In genomic region chr9:38392235-38393127, GRCh38 we compare ENCODE assay signal across 8 cellular contexts. TPM values are rescaled to one million over a fixed set of nuclear protein-coding genes. Genes with fewer than 3 reads are reported as not detected.
DNase-seq lines count a peak whose midpoint lies in the region; ATAC-seq, FAIRE-seq and TF ChIP-seq lines count a peak whose summit lies in the region.

TSS of gene ALDH1B1 (plus strand) at chr9:38392702. CDS start at chr9:38395749, 3,047 bp downstream.

- in situ Hi-C loops in Panc1 (cut with HindIII; ENCODE audit: low pct_unique_long_range_greater_than_20kb, low sequenced_read_pairs) = no loop called here

- POLR2A ChIA-PET in Panc1 (lab: Charles Lee) = no interaction called here

- peak within 1 kb of the TSS; percentile 80 to 82 for H3K4me3 ChIP-seq in Panc1 (ENCODE audit: low read depth in 2 of 2, low read length in 2 of 2)

- no peak for FAIRE-seq in HTR-8/SVneo (lab: Jason Lieb, UNC)

- H3K36me3 Mint-ChIP-seq in activated T-cell treated with anti-CD3 and anti-CD28 coated beads, Interleukin-2, amount 50 U/mL, for 72 hours (ENCODE audit: insufficient read depth in 2 of 2) = peaks cover 8 to 10% of the 10 kb centered on the region in 2 donors
- no peaks in the 10 kb centered on the region for H3K36me3 Mint-ChIP-seq in natural killer cell

- ATAC-seq in GM21381 (IDR thresholded peaks at IDR 0.05; ENCODE audit: unreplicated experiment) (peak; percentile 99), Panc1 (peak; percentile 100), natural killer cell (peak; percentile 96 to 98 (median 97))
- ATAC-seq in activated T-cell treated with anti-CD3 and anti-CD28 coated beads, Interleukin-2, amount 50 U/mL, for 72 hours (replicated peaks in 1 of 2) = peak; percentile 99
- ATAC-seq in stimulated activated naive CD8-positive, alpha-beta T cell treated with anti-CD3 and anti-CD28 coated beads, Interleukin-15, Interleukin-2, amounts not matched to agents 100 U/mL and 50 U/mL, for 24 hours = peak; percentile 98

- H3K4me1 ChIP-seq in Panc1 (ENCODE audit: control insufficient read depth, insufficient read depth, low read length) = no peaks in the 10 kb centered on the region; the same call in 1 of the 2 replicates

- H3K4me3 Mint-ChIP-seq in activated T-cell treated with anti-CD3 and anti-CD28 coated beads, Interleukin-2, amount 50 U/mL, for 72 hours = peak within 1 kb of the TSS; percentile 92 to 97
- peak within 1 kb of the TSS; percentile 96 for H3K4me3 Mint-ChIP-seq in natural killer cell

- BruUV-seq in Panc1 (replicated peaks; lab: Mats Ljungman, UMichigan) = no TSS peak

- intact Hi-C loops in Panc1 (cut with micrococcal nuclease; ENCODE audit: unreplicated experiment) (loop anchor here (10.0 kb wide), 1 partner anchor 498 kb away; no protein-coding TSS in a partner anchor), natural killer cell (cut with micrococcal nuclease) (no loop called here)

- H3K4me1 Mint-ChIP-seq in activated T-cell treated with anti-CD3 and anti-CD28 coated beads, Interleukin-2, amount 50 U/mL, for 72 hours (ENCODE audit: low read depth) = peaks cover 17% of the 10 kb centered on the region
- peaks cover 19 to 20% of the 10 kb centered on the region in 2 donors for H3K4me1 Mint-ChIP-seq in natural killer cell

- peaks cover 16% of the 10 kb centered on the region for H3K27me3 Mint-ChIP-seq in activated T-cell treated with anti-CD3 and anti-CD28 coated beads, Interleukin-2, amount 50 U/mL, for 72 hours (ENCODE audit: low read depth)
- peaks cover 8 to 15% of the 10 kb centered on the region in 2 donors for H3K27me3 Mint-ChIP-seq in natural killer cell (ENCODE audit: low read depth in 2 of 2)

- H3K27me3 ChIP-seq in Panc1 (ENCODE audit: control insufficient read depth, insufficient read depth, low read length) = no peaks in the 10 kb centered on the region

- H3K27ac Mint-ChIP-seq in activated T-cell treated with anti-CD3 and anti-CD28 coated beads, Interleukin-2, amount 50 U/mL, for 72 hours = peak within 1 kb of the TSS; percentile 90
- peak within 1 kb of the TSS; percentile 72 to 91 for H3K27ac Mint-ChIP-seq in natural killer cell

- H3K36me3 ChIP-seq in Panc1 (ENCODE audit: control insufficient read depth, insufficient read depth, low read length) = no peaks in the 10 kb centered on the region; the same call in 1 of the 2 replicates

- CTCF ChIA-PET in Panc1 (lab: Charles Lee) = no interaction called here

- H3K27ac ChIP-seq in Panc1 (ENCODE audit: low read length) = peak within 1 kb of the TSS; percentile 83

- H3K9me3 Mint-ChIP-seq in activated T-cell treated with anti-CD3 and anti-CD28 coated beads, Interleukin-2, amount 50 U/mL, for 72 hours = no peaks in the 10 kb centered on the region
- H3K9me3 Mint-ChIP-seq in natural killer cell = no peaks in the 10 kb centered on the region

- TF ChIP-seq CTCF in Panc1 (IDR thresholded peaks at IDR 0.05) = no peak; the same call in 1 of the 2 replicates
- TF ChIP-seq CTCF in natural killer cell (IDR thresholded peaks at IDR 0.05) = no peak

- no peaks in the 10 kb centered on the region for H3K9me3 ChIP-seq in Panc1 (ENCODE audit: control insufficient read depth, insufficient read depth, low read depth, low read length)

- DNase-seq in DMS153 treated with DMSO at 0.1 percent for 48 hours (lab: John Stamatoyannopoulos, UW; ENCODE audit: unreplicated experiment) (peak; percentile 69), HTR-8/SVneo (ENCODE audit: insufficient read length, low spot score) (peak; percentile 72), Panc1 (ENCODE audit: low read depth, low spot score) (no peak), fibroblast of peridontal ligament (ENCODE audit: extremely low read depth) (peak; percentile 70), natural killer cell (peak; percentile 74)
- DNase-seq in activated T-cell treated with anti-CD3 and anti-CD28 coated beads, Interleukin-2, amount 50 U/mL, for 72 hours = peak; percentile 83
- DNase-seq in stimulated activated naive CD8-positive, alpha-beta T cell treated with anti-CD3 and anti-CD28 coated beads, Interleukin-15, Interleukin-2, amounts not matched to agents 100 U/mL and 50 U/mL, for 24 hours = peak; percentile 77

RNA-seq across cellular contexts. Expression of gene ALDH1B1, which starts in this region (rescaled TPM):
- total RNA-seq in Panc1 (2021; ENCODE audit: unreplicated experiment) (34.2 TPM), natural killer cell (1 to 10 TPM; 2.5 to 5.3 (median 3.5) TPM)
- 21.1 TPM for polyA plus RNA-seq in Panc1 (2012; ENCODE audit: insufficient read length)
- total RNA-seq in activated T-cell treated with anti-CD3 and anti-CD28 coated beads, Interleukin-2, amount 50 U/mL, for 72 hours = 10 to 100 TPM in 1 of 2 donors, 1 to 10 TPM in 1; 9.1 to 10.2 TPM
